Comparison of ENCODE assay signal across 8 cellular contexts in the genomic region with DNA sequence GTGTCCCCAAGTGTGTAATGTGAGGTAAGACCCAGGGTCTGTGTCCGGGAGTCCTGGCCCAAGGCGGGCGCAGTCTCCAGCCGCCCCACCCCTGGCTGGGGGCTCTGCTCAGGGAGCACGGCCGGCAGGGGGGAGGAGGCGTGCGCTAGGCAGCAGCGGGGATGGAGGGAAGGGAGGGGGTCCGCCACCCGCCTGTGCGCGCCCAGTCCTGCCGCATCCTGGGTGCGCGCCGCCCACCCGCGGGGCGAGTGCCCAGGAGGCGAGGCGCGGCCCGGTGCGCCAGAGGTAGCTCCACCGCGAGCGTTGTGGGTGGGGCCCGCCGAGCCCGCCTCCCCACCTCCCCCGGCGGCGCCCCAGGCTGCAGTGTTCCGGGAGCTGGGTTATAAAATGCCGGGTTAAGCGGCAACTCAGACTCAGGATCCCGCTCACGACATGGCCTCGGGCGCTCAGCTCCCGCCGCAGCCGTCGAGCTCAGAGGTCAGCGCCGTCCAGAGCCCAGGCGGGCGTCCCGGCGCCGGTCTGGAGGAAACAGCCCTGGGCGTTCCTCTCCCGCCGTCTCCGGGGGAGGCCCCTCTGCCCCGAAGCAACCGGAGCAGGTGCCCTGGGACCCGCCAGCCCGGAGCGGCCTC. TPM values are rescaled to one million over a fixed set of nuclear protein-coding genes. Genes with fewer than 3 reads are reported as not detected.
A peak's percentile ranks its signal among the peaks of the same experiment; 100 is the strongest.
DNase-seq lines count a peak whose midpoint lies in the region; ATAC-seq and TF ChIP-seq lines count a peak whose summit lies in the region.

Gene CCNI2 (plus strand): TSS at position 363 of the 629 bp plus-strand sequence. CDS start 70 bp downstream, at position 433.

- H3K36me3 ChIP-seq in heart right ventricle (peaks cover 0 to 19% (median 0%) of the 10 kb centered on the region in 9 donors), skeletal muscle tissue (ENCODE audit: control insufficient read depth in 3 of 3, insufficient read depth in 3 of 3, low read length in 3 of 3) (no peaks in the 10 kb centered on the region)

- H3K9me3 ChIP-seq in heart right ventricle (no peaks in the 10 kb centered on the region), skeletal muscle tissue (ENCODE audit: control insufficient read depth in 3 of 3, low read length in 3 of 3) (no peaks in the 10 kb centered on the region)

- H3K27me3 ChIP-seq in heart right ventricle: peaks cover 0 to 61% (median 33%) of the 10 kb centered on the region in 7 donors
- H3K27me3 ChIP-seq in skeletal muscle tissue (ENCODE audit: control insufficient read depth in 3 of 3, insufficient read depth in 3 of 3, low read length in 3 of 3): peaks cover 25 to 31% (median 29%) of the 10 kb centered on the region in 3 donors

- peaks cover 4 to 14% (median 9%) of the 10 kb centered on the region in 9 donors for H3K4me1 ChIP-seq in heart right ventricle
- H3K4me1 ChIP-seq in skeletal muscle tissue (ENCODE audit: control insufficient read depth in 3 of 3, insufficient read depth in 3 of 3, low read length in 3 of 3): peaks cover 0 to 3% (median 2%) of the 10 kb centered on the region in 3 donors

- peak within 1 kb of the TSS in 1 of 3 donors; percentile 45 for H3K9ac ChIP-seq in skeletal muscle tissue (ENCODE audit: low read depth in 1 of 3, low read length in 3 of 3)

- peak in 1 of 9 donors; percentile 8 for TF ChIP-seq CTCF in heart right ventricle (IDR thresholded peaks at IDR 0.05)

- peak; percentile 15 to 76 (median 54) for ATAC-seq in heart right ventricle

- DNase-seq in GM19238 (ENCODE audit: insufficient read length, low spot score): peak; percentile 57
- DNase-seq in NCI-H526 treated with DMSO at 0.1 percent for 48 hours (lab: John Stamatoyannopoulos, UW): peak; percentile 4
- DNase-seq in activated gamma-delta T cell (lab: John Stamatoyannopoulos, UW): peak; percentile 48
- DNase-seq in heart right ventricle: peak in 1 of 2 donors; percentile 37
- no peak for DNase-seq in DMS 273 (lab: John Stamatoyannopoulos, UW; ENCODE audit: unreplicated experiment)
- DNase-seq in NOMO-1 (lab: John Stamatoyannopoulos, UW; ENCODE audit: unreplicated experiment in 2 of 2): no peak
- DNase-seq in NK-92 treated with Interleukin-12 subunit alpha and Interleukin-12 subunit beta, amount 100 ng/mL, for 24 hours (lab: John Stamatoyannopoulos, UW): no peak

- intact Hi-C loops in heart right ventricle (cut with DNase I): loop anchor here in 3 of 10 donors (2.0 to 5.0 kb wide), 3 partner anchors 28 to 75 kb away; no protein-coding TSS in a partner anchor

- H3K27ac ChIP-seq in heart right ventricle: peak within 1 kb of the TSS in 1 of 10 donors; percentile 33
- H3K27ac ChIP-seq in skeletal muscle tissue (ENCODE audit: low read depth, low read length): no peak within 1 kb of the TSS

- WGBS in heart right ventricle, 2 donors: 0 to 2% methylated on average over 53 to 61 of the region's 61 CpGs

- peak within 1 kb of the TSS; percentile 1 to 58 (median 52) for H3K4me3 ChIP-seq in heart right ventricle
- H3K4me3 ChIP-seq in skeletal muscle tissue (ENCODE audit: low read length in 3 of 3): peak within 1 kb of the TSS in 2 of 3 donors; percentile 26 to 29

RNA-seq across cellular contexts. Expression of gene CCNI2, which starts in this region (rescaled TPM):
- under 1 TPM in 4 of 10 donors, not detected in 6; 0.09 to 0.75 (median 0.22) TPM for total RNA-seq in heart right ventricle
- polyA plus RNA-seq in heart right ventricle: under 1 TPM in 1 of 2 donors, not detected in 1; 0.01 TPM
- not detected for total RNA-seq in skeletal muscle tissue

Comparison
In these comparisons a context has a peak if more than half of its experiments do, and no peak if none do; other contexts are left out.
1. Peak in ATAC-seq and H3K4me3 ChIP-seq in heart right ventricle; RNA of the gene not detected or under 1 TPM.
2. DNase-seq: peak in GM19238 (single experiment), NCI-H526 treated with DMSO at 0.1 percent for 48 hours (single experiment) and activated gamma-delta T cell (single experiment); none in DMS 273 (single experiment), NOMO-1 (0 of 2) and NK-92 treated with Interleukin-12 subunit alpha and Interleukin-12 subunit beta, amount 100 ng/mL, for 24 hours (single experiment).